ENCODE assay signal across 8 cellular contexts in genomic region chr19:4639531-4640246, GRCh38. TPM values are rescaled to one million over a fixed set of nuclear protein-coding genes. Genes with fewer than 3 reads are reported as not detected.
DNase-seq lines count a peak whose midpoint lies in the region; ATAC-seq, FAIRE-seq and TF ChIP-seq lines count a peak whose summit lies in the region.

No MANE protein-coding gene starts in this region.

- no peaks in the 10 kb centered on the region for H3K36me3 ChIP-seq in prostate gland

- H3K27me3 ChIP-seq in prostate gland (replicated peaks; ENCODE audit: insufficient read depth): no peaks in the 10 kb centered on the region

- no peak for TF ChIP-seq POLR2A in prostate gland (IDR thresholded peaks at IDR 0.05)

- intact Hi-C loops in prostate gland (cut with DNase I): loop anchor here (5.0 kb wide), 2 partner anchors 62 to 83 kb away; partner anchors contain the start of gene DPP9

- WGBS in prostate gland: 15% methylated on average over 27 of the region's 39 CpGs

- FAIRE-seq in frontal cortex (lab: Jason Lieb, UNC): no peak

- no peaks in the 10 kb centered on the region for H3K9me3 ChIP-seq in prostate gland

- H3K4me1 ChIP-seq in prostate gland (replicated peaks): no peaks in the 10 kb centered on the region

- H3K4me3 ChIP-seq in fibroblast of villous mesenchyme (ENCODE audit: low read depth, low read length) (peak overlapping the region; percentile 92), prostate gland (peak overlapping the region; percentile 39 to 52)

- DNase-seq in T1000 (lab: John Stamatoyannopoulos, UW) (peak; percentile 18), fibroblast of villous mesenchyme (ENCODE audit: low read depth) (no peak), prostate gland (ENCODE audit: low spot score) (no peak), frontal cortex (ENCODE audit: low spot score in 2 of 2) (no peak), NK-92 (lab: John Stamatoyannopoulos, UW; ENCODE audit: unreplicated experiment) (no peak), SKM-1 (lab: John Stamatoyannopoulos, UW; ENCODE audit: unreplicated experiment) (no peak)

- TF ChIP-seq CTCF in fibroblast of villous mesenchyme (IDR thresholded peaks at IDR 0.05; ENCODE audit: insufficient read depth, low read depth, low read length) (no peak), prostate gland (IDR thresholded peaks at IDR 0.05) (no peak)

- ATAC-seq in GM18498 (IDR thresholded peaks at IDR 0.05; ENCODE audit: unreplicated experiment) (peak; percentile 3), HG02852 (IDR thresholded peaks at IDR 0.05; ENCODE audit: unreplicated experiment) (peak; percentile 3)

- H3K27ac ChIP-seq in prostate gland: peak overlapping the region in 1 of 2 donors; percentile 50

RNA-seq across cellular contexts. Expression of gene TNFAIP8L1, which starts 0.4 kb away (rescaled TPM):
- 4.2 and 4.3 TPM in 2 replicates for total RNA-seq in fibroblast of villous mesenchyme
- total RNA-seq in prostate gland: 1 to 10 TPM; 4.0 to 6.2 TPM
- total RNA-seq in frontal cortex: 4.5 TPM

RNA-seq across cellular contexts. Expression of gene MYDGF, which starts 30.5 kb away (rescaled TPM):
- 179 and 205 TPM in 2 replicates for total RNA-seq in fibroblast of villous mesenchyme
- total RNA-seq in prostate gland: 100 to 1,000 TPM in 1 of 2 donors, 10 to 100 TPM in 1; 70.9 to 116 TPM
- total RNA-seq in frontal cortex: 33.4 TPM
